In genomic region chr12:50542448-50542847, GRCh38 we compare ENCODE assay signal across 7 cellular contexts. TPM values are rescaled to one million over a fixed set of nuclear protein-coding genes. Genes with fewer than 3 reads are reported as not detected.
A peak's percentile ranks its signal among the peaks of the same experiment; 100 is the strongest.
DNase-seq lines count a peak whose midpoint lies in the region; ATAC-seq and TF ChIP-seq lines count a peak whose summit lies in the region.

No MANE protein-coding gene starts in this region.

- no peaks in the 10 kb centered on the region for H3K27me3 Mint-ChIP-seq in activated naive CD4-positive, alpha-beta T cell treated with anti-CD3 and anti-CD28 coated beads, Interleukin-2, amount 50 U/mL, for 24 hours
- no peaks in the 10 kb centered on the region for H3K27me3 Mint-ChIP-seq in naive thymus-derived CD4-positive, alpha-beta T cell

- TF ChIP-seq EP300 in gastroesophageal sphincter (IDR thresholded peaks at IDR 0.05), result no peak

- peaks cover 0 to 8% of the 10 kb centered on the region in 2 donors for H3K4me1 ChIP-seq in naive thymus-derived CD4-positive, alpha-beta T cell (ENCODE audit: control insufficient read depth in 2 of 2, insufficient read depth in 2 of 2, low read length in 2 of 2)
- peaks cover 0 to 44% (median 4%) of the 10 kb centered on the region in 3 donors for H3K4me1 ChIP-seq in gastroesophageal sphincter

- TF ChIP-seq CTCF in GM12865 (IDR thresholded peaks at IDR 0.05; ENCODE audit: insufficient read depth, low read depth, low read length, missing control alignments) (no peak), gastroesophageal sphincter (IDR thresholded peaks at IDR 0.05) (no peak)

- no peaks in the 10 kb centered on the region for H3K9me3 ChIP-seq in naive thymus-derived CD4-positive, alpha-beta T cell (ENCODE audit: control insufficient read depth in 2 of 3, low read length in 3 of 3)
- no peaks in the 10 kb centered on the region for H3K9me3 ChIP-seq in gastroesophageal sphincter

- no peak for TF ChIP-seq POLR2A in gastroesophageal sphincter (IDR thresholded peaks at IDR 0.05)

- CTCF ChIA-PET in naive thymus-derived CD4-positive, alpha-beta T cell (lab: Charles Lee), result interaction anchor here (0.6 to 0.8 kb wide), 2 partner anchors 30 to 96 kb away, joined by 3 read pairs; no protein-coding TSS in a partner anchor

- H3K27me3 ChIP-seq in naive thymus-derived CD4-positive, alpha-beta T cell (ENCODE audit: control insufficient read depth in 2 of 2, insufficient read depth in 2 of 2, low read length in 2 of 2), result no peaks in the 10 kb centered on the region
- no peaks in the 10 kb centered on the region for H3K27me3 ChIP-seq in gastroesophageal sphincter

- H3K36me3 ChIP-seq in naive thymus-derived CD4-positive, alpha-beta T cell (ENCODE audit: control insufficient read depth in 2 of 3, insufficient read depth in 3 of 3, low read length in 3 of 3), result no peaks in the 10 kb centered on the region
- no peaks in the 10 kb centered on the region for H3K36me3 ChIP-seq in gastroesophageal sphincter

- H3K4me3 ChIP-seq in GM12865 (ENCODE audit: low read depth, low read length) (no peak overlapping the region), gastroesophageal sphincter (no peak overlapping the region)
- H3K4me3 ChIP-seq in naive thymus-derived CD4-positive, alpha-beta T cell (ENCODE audit: low read length), result no peak overlapping the region

- no peaks in the 10 kb centered on the region for H3K9me3 Mint-ChIP-seq in activated naive CD4-positive, alpha-beta T cell treated with anti-CD3 and anti-CD28 coated beads, Interleukin-2, amount 50 U/mL, for 24 hours
- no peaks in the 10 kb centered on the region for H3K9me3 Mint-ChIP-seq in naive thymus-derived CD4-positive, alpha-beta T cell

- 25 to 31% methylated on average over 1 of the region's 1 CpG for WGBS in gastroesophageal sphincter (ENCODE audit: low coverage in 1 of 2), 2 donors

- peak overlapping the region; percentile 68 for H3K4me3 Mint-ChIP-seq in activated naive CD4-positive, alpha-beta T cell treated with anti-CD3 and anti-CD28 coated beads, Interleukin-2, amount 50 U/mL, for 24 hours
- no peak overlapping the region for H3K4me3 Mint-ChIP-seq in naive thymus-derived CD4-positive, alpha-beta T cell

- intact Hi-C loops in naive thymus-derived CD4-positive, alpha-beta T cell (cut with micrococcal nuclease), result loop anchor here in 1 of 2 donors (1.0 kb wide), 1 partner anchor 9 kb away; no protein-coding TSS in a partner anchor

- POLR2A ChIA-PET in naive thymus-derived CD4-positive, alpha-beta T cell (lab: Charles Lee), result interaction anchor here (0.6 to 0.7 kb wide), 2 partner anchors 8 to 11 kb away, joined by 3 read pairs; no protein-coding TSS in a partner anchor

- peaks cover 54% of the 10 kb centered on the region for H3K4me1 Mint-ChIP-seq in activated naive CD4-positive, alpha-beta T cell treated with anti-CD3 and anti-CD28 coated beads, Interleukin-2, amount 50 U/mL, for 24 hours
- H3K4me1 Mint-ChIP-seq in naive thymus-derived CD4-positive, alpha-beta T cell, result peaks cover 26 to 59% (median 47%) of the 10 kb centered on the region in 7 donors

- peak; percentile 40 for ATAC-seq in naive thymus-derived CD4-positive, alpha-beta T cell
- no peak for ATAC-seq in GM18502 (IDR thresholded peaks at IDR 0.05; ENCODE audit: poor library complexity, unreplicated experiment)
- ATAC-seq in gastroesophageal sphincter, result no peak
- ATAC-seq in HG03571 (IDR thresholded peaks at IDR 0.05; ENCODE audit: unreplicated experiment), result no peak

- H3K36me3 Mint-ChIP-seq in activated naive CD4-positive, alpha-beta T cell treated with anti-CD3 and anti-CD28 coated beads, Interleukin-2, amount 50 U/mL, for 24 hours, result peaks cover 7% of the 10 kb centered on the region
- peaks cover under 1 to 15% (median 12%) of the 10 kb centered on the region in 5 donors for H3K36me3 Mint-ChIP-seq in naive thymus-derived CD4-positive, alpha-beta T cell

- peak; percentile 47 for DNase-seq in GM12865 (ENCODE audit: low read depth)
- DNase-seq in LoVo (ENCODE audit: low spot score), result peak; percentile 64
- peak in 3 of 9 donors; percentile 18 to 22 (median 21) for DNase-seq in naive thymus-derived CD4-positive, alpha-beta T cell

- H3K27ac ChIP-seq in naive thymus-derived CD4-positive, alpha-beta T cell (ENCODE audit: low read depth, low read length), result no peak overlapping the region
- no peak overlapping the region for H3K27ac ChIP-seq in gastroesophageal sphincter

- H3K27ac Mint-ChIP-seq in activated naive CD4-positive, alpha-beta T cell treated with anti-CD3 and anti-CD28 coated beads, Interleukin-2, amount 50 U/mL, for 24 hours, result peak overlapping the region; percentile 97
- peak overlapping the region in 5 of 9 donors; percentile 8 to 85 (median 64) for H3K27ac Mint-ChIP-seq in naive thymus-derived CD4-positive, alpha-beta T cell

RNA-seq across cellular contexts. Expression of gene DIP2B, which starts 37.7 kb away (rescaled TPM):
- total RNA-seq in naive thymus-derived CD4-positive, alpha-beta T cell, result 10 to 100 TPM; 34.1 to 41.8 (median 39.9) TPM
- polyA plus RNA-seq in naive thymus-derived CD4-positive, alpha-beta T cell, result 10 to 100 TPM; 10.0 to 23.5 TPM
- 10 to 100 TPM; 19.8 to 25.9 (median 23.8) TPM for total RNA-seq in gastroesophageal sphincter
